9 cellular contexts compared by ENCODE assay signal in the genomic region with DNA sequence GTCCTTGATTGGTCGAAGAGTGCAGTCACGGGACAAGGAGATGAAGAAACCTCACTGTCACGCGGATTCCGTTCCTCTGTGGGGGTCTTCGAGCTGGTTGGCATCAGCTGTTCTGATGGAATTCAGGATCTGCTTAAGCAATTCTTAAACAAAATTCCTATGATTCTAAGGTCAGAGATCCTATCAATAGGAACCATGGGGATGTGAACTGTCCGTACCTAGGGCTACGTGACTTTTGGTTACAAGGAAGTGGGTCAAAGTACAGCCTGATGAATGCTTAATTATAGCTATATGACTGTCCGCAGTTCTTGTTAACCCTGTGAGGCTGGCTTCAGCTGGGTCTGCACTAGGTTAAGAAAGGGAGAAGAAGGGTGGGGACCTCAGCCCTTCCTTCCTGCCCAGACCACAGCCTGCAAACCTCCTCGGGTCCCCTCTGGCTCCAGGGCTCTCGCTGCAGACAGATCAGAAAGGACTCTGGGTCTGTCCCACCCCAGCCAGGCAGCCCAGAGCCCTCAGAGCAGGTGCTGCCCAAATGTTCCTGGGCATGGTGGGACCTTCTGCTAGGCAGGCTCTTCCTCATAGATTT. TPM values are rescaled to one million over a fixed set of nuclear protein-coding genes. Genes with fewer than 3 reads are reported as not detected.
A peak's percentile ranks its signal among the peaks of the same experiment; 100 is the strongest.
DNase-seq lines count a peak whose midpoint lies in the region; ATAC-seq and TF ChIP-seq lines count a peak whose summit lies in the region.
"Had no signal": no experiment of that assay in that cellular context is flagged by ENCODE, and none has a peak within 500 bp of the region (broad histone marks: within the 10 kb centered on the region; RNA-seq: fewer than 3 reads in every experiment).

No MANE protein-coding gene starts in this region.

- intact Hi-C loops in left ventricle myocardium superior (cut with micrococcal nuclease): no loop called here
- intact Hi-C loops in cardiac septum (cut with DNase I): no loop called here
- intact Hi-C loops in colonic mucosa (cut with DNase I): no loop called here

- peak overlapping the region; percentile 63 for H3K27ac ChIP-seq in colonic mucosa

- peaks cover 19% of the 10 kb centered on the region for H3K4me1 ChIP-seq in colonic mucosa

- H3K27me3 Mint-ChIP-seq in type B pancreatic cell: no peaks in the 10 kb centered on the region

- no peaks in the 10 kb centered on the region for H3K27me3 ChIP-seq in colonic mucosa

- H3K4me1 Mint-ChIP-seq in type B pancreatic cell (ENCODE audit: unreplicated experiment): peaks cover 39% of the 10 kb centered on the region

- no peaks in the 10 kb centered on the region for H3K9me3 ChIP-seq in colonic mucosa

- H3K4me3 ChIP-seq in colonic mucosa: no peak overlapping the region

- peak overlapping the region; percentile 97 for H3K27ac Mint-ChIP-seq in type B pancreatic cell

- no peak overlapping the region for H3K4me3 Mint-ChIP-seq in type B pancreatic cell

- no peak for ATAC-seq in left ventricle myocardium superior
- no peak for ATAC-seq in GM18907 (IDR thresholded peaks at IDR 0.05; ENCODE audit: unreplicated experiment)

- no peaks in the 10 kb centered on the region for H3K36me3 ChIP-seq in colonic mucosa

- H3K36me3 Mint-ChIP-seq in type B pancreatic cell: no peaks in the 10 kb centered on the region

- H3K9ac ChIP-seq in colonic mucosa (ENCODE audit: low read depth in 2 of 2, low read length in 2 of 2): peak overlapping the region in 1 of 2 donors; percentile 36

- TF ChIP-seq CTCF in colonic mucosa (IDR thresholded peaks at IDR 0.05) (no peak), type B pancreatic cell (conservative IDR thresholded peaks at IDR 0.05) (no peak)

- DNase-seq in left ventricle myocardium superior (peak; percentile 11), cardiac septum (ENCODE audit: low spot score) (no peak), MV-4-11 (lab: John Stamatoyannopoulos, UW) (peak; percentile 50), colonic mucosa (peak; percentile 52), type B pancreatic cell (ENCODE audit: extremely low spot score, unreplicated experiment) (no peak), NCI-H1105 treated with DMSO at 0.1 percent for 48 hours (lab: John Stamatoyannopoulos, UW) (no peak), RPMI8226 (no peak)

- no peaks in the 10 kb centered on the region for H3K9me3 Mint-ChIP-seq in type B pancreatic cell
- H3K9me3 Mint-ChIP-seq: stimulated activated naive CD8-positive, alpha-beta T cell treated with anti-CD3 and anti-CD28 coated beads, Interleukin-15, amount 100 ng/mL, for 72 hours had no signal

RNA-seq across cellular contexts. Expression of a gene that starts 44.2 kb away (rescaled TPM):
- total RNA-seq in left ventricle myocardium superior (3.6 TPM), cardiac septum (8.4 TPM), colonic mucosa (10 to 100 TPM in 1 of 2 donors, 1 to 10 TPM in 1; 8.8 to 13.0 TPM), type B pancreatic cell (ENCODE audit: low replicate concordance) (26.3 and 34.1 TPM in 2 replicates)

Comparison
In these comparisons a context has a peak if more than half of its experiments do, and no peak if none do; other contexts are left out.
1. DNase-seq: peak in left ventricle myocardium superior (single experiment), MV-4-11 (single experiment) and colonic mucosa (single experiment); none in cardiac septum (single experiment), type B pancreatic cell (single experiment), NCI-H1105 treated with DMSO at 0.1 percent for 48 hours (single experiment) and RPMI8226 (single experiment).